ENCODE assay signal across 1 cellular context in genomic region chr3:152797751-152798432, GRCh38.
A peak's percentile ranks its signal among the peaks of the same experiment; 100 is the strongest.
TF ChIP-seq lines count a peak whose summit lies in the region.

No MANE protein-coding gene starts in this region.

TF ChIP-seq in endothelial cell of umbilical vein, 7 proteins besides CTCF, POLR2A, EP300 and RAD21 (continued from another document):
- TF ChIP-seq GATA2 (IDR thresholded peaks at IDR 0.05; ENCODE audit: insufficient read depth, insufficient read length, low read depth, low read length) (peak; percentile 52), JUN (IDR thresholded peaks at IDR 0.05; ENCODE audit: borderline replicate concordance, insufficient read depth, insufficient read length, low read depth) (no peak)
TF ChIP-seq in endothelial cell of umbilical vein: peak in this region for 1.
